ENCODE assay signal across 22 cellular contexts in the genomic region with DNA sequence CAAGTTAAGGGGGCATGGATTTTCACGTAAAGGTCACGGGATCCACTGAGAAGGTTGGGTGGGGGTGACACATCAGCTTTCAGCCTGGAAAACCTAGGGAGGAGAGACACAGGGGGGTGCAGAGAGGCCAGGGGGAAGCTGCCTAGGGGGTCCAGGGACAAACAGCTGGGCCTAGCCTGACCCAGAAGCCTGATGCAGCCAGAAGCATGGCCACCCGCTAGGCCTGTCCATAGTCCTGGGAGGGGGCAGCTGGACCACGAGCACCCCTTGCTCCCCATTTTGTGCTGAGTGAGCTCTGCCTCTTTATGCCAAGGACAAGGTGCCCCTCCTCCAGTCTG.
"Had no signal": no experiment of that assay in that cellular context is flagged by ENCODE, and none has a peak within 500 bp of the region (broad histone marks: within the 10 kb centered on the region; RNA-seq: fewer than 3 reads in every experiment).

No MANE protein-coding gene starts in this region.

- H3K27ac ChIP-seq: dorsolateral prefrontal cortex, epithelial cell of prostate, left lung, neutrophil, pancreas, sigmoid colon, thyroid gland had no signal

- H3K4me1 Mint-ChIP-seq: activated B cell treated with CpG ODN at 0.5 μM for 24 hours; activated T-helper 17 cell treated with anti-CD3 and anti-CD28 coated beads, Interleukin-2, amount 50 U/mL, for 72 hours; T-cell had no signal

- H3K27ac Mint-ChIP-seq: activated B cell treated with CpG ODN at 0.5 μM for 24 hours; activated T-helper 17 cell treated with anti-CD3 and anti-CD28 coated beads, Interleukin-2, amount 50 U/mL, for 72 hours; T-cell had no signal

- DNase-seq: activated B cell treated with CpG ODN at 0.5 μM for 24 hours; activated CD4-positive, alpha-beta T cell treated with anti-CD3 and anti-CD28 coated beads for 4 hours; activated naive CD4-positive, alpha-beta T cell; activated naive CD8-positive, alpha-beta T cell treated with anti-CD3 and anti-CD28 coated beads, Interleukin-2, amount 10 ng/mL, durations not matched to agents 7 days and 5 days; amygdala; caudate nucleus; foreskin fibroblast; hippocampal formation; midbrain; sigmoid colon; stimulated activated CD4-positive, alpha-beta T cell treated with anti-CD3 and anti-CD28 coated beads, Interleukin-4, amount 100 ng/mL, for 24 hours; stimulated activated naive B cell treated with anti-CD40 and anti-IgM and Interleukin-4, amounts not matched to agents 10 μg/mL and 1 μg/mL and 100 μg/mL, for 72 hours; T-helper 9 cell; thyroid gland had no signal

- H3K9me3 ChIP-seq: left lung, neutrophil, pancreas, sigmoid colon, thyroid gland had no signal

- H3K9me3 Mint-ChIP-seq: activated B cell treated with CpG ODN at 0.5 μM for 24 hours; activated naive CD8-positive, alpha-beta T cell treated with anti-CD3 and anti-CD28 coated beads, Interleukin-2, amount 10 ng/mL, durations not matched to agents 7 days and 5 days; activated T-helper 17 cell treated with anti-CD3 and anti-CD28 coated beads, Interleukin-2, amount 50 U/mL, for 72 hours; T-cell had no signal

- H3K27me3 ChIP-seq: dorsolateral prefrontal cortex, neutrophil, pancreas, sigmoid colon, thyroid gland had no signal

- ATAC-seq: left lung; SK-N-SH treated with all-trans-retinoic acid at 6 μM for 48 hours; stimulated activated naive B cell treated with anti-CD40 and anti-IgM and Interleukin-4, amounts not matched to agents 10 μg/mL and 1 μg/mL and 100 μg/mL, for 72 hours; T-cell had no signal

- H3K36me3 ChIP-seq: left lung, neutrophil, pancreas, sigmoid colon, thyroid gland had no signal

- H3K4me3 ChIP-seq: dorsolateral prefrontal cortex, left lung, pancreas, sigmoid colon, thyroid gland had no signal

- H3K36me3 Mint-ChIP-seq: activated naive CD8-positive, alpha-beta T cell treated with anti-CD3 and anti-CD28 coated beads, Interleukin-2, amount 10 ng/mL, durations not matched to agents 7 days and 5 days; stimulated activated naive B cell treated with anti-CD40 and anti-IgM and Interleukin-4, amounts not matched to agents 10 μg/mL and 1 μg/mL and 100 μg/mL, for 72 hours; T-cell had no signal

- H3K4me3 Mint-ChIP-seq: activated B cell treated with CpG ODN at 0.5 μM for 24 hours; activated T-helper 17 cell treated with anti-CD3 and anti-CD28 coated beads, Interleukin-2, amount 50 U/mL, for 72 hours; stimulated activated naive B cell treated with anti-CD40 and anti-IgM and Interleukin-4, amounts not matched to agents 10 μg/mL and 1 μg/mL and 100 μg/mL, for 72 hours; T-cell had no signal

- H3K4me1 ChIP-seq: left lung, pancreas, thyroid gland had no signal
